Comparison of ENCODE assay signal across 9 cellular contexts in the genomic region with DNA sequence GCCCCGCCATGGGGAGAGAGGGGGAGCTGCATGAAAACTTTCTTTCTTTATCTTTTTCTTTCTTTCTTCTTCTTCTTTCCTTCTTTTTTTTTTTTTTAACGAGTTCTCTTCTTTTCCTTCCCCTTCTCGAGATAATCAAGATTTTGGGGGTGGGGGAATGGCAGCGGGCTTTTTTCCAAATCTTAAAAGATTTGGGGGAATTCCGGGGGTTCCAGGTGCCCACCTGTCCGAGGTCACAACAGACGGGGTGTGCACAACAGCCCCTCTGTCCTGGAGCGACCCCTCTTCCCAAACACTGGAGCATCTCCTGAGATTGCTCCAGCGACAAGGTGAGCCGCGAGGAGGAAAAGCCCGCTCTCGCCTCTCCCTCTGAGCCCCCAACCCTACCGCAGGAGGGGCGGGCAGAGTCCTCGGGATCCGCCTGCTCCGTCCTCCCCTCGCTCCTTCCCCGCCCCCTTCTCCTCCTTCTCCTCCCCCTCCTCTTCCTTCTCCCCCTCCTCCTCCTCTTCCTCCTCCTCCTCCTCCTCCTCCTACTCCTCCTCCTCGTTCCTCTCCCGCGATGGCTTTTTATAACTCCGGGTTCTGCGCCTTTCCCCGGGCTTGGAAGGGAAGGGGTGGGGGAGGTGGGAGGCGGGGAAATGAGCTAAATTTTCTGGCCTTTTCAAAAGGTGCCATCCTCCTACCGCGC.
A peak's percentile ranks its signal among the peaks of the same experiment; 100 is the strongest.
DNase-seq lines count a peak whose midpoint lies in the region; ATAC-seq and FAIRE-seq lines count a peak whose summit lies in the region.
"Had no signal": no experiment of that assay in that cellular context is flagged by ENCODE, and none has a peak within 500 bp of the region (broad histone marks: within the 10 kb centered on the region; RNA-seq: fewer than 3 reads in every experiment).

No MANE protein-coding gene starts in this region.

- H3K4me1 Mint-ChIP-seq in stimulated activated effector memory CD8-positive, alpha-beta T cell treated with anti-CD3 and anti-CD28 coated beads, Interleukin-12 subunit alpha, Interleukin-12 subunit beta, amount 100 ng/mL, for 72 hours = peaks cover 9% of the 10 kb centered on the region

- H3K36me3 Mint-ChIP-seq in stimulated activated effector memory CD8-positive, alpha-beta T cell treated with anti-CD3 and anti-CD28 coated beads, Interleukin-12 subunit alpha, Interleukin-12 subunit beta, amount 100 ng/mL, for 72 hours = no peaks in the 10 kb centered on the region

- peak overlapping the region; percentile 84 for H3K27ac ChIP-seq in angular gyrus (ENCODE audit: low read depth, low read length)
- H3K27ac ChIP-seq in layer of hippocampus (ENCODE audit: low read depth, low read length) = peak overlapping the region; percentile 65

- H3K9me3 Mint-ChIP-seq in stimulated activated effector memory CD8-positive, alpha-beta T cell treated with anti-CD3 and anti-CD28 coated beads, Interleukin-12 subunit alpha, Interleukin-12 subunit beta, amount 100 ng/mL, for 72 hours = no peaks in the 10 kb centered on the region

- FAIRE-seq in HTR-8/SVneo (lab: Jason Lieb, UNC) = peak; percentile 62

- H3K4me3 Mint-ChIP-seq in stimulated activated effector memory CD8-positive, alpha-beta T cell treated with anti-CD3 and anti-CD28 coated beads, Interleukin-12 subunit alpha, Interleukin-12 subunit beta, amount 100 ng/mL, for 72 hours = peak overlapping the region; percentile 31

- H3K27ac Mint-ChIP-seq in stimulated activated effector memory CD8-positive, alpha-beta T cell treated with anti-CD3 and anti-CD28 coated beads, Interleukin-12 subunit alpha, Interleukin-12 subunit beta, amount 100 ng/mL, for 72 hours = no peak overlapping the region
- H3K27ac Mint-ChIP-seq: activated CD8-positive, alpha-beta T cell treated with anti-CD3 and anti-CD28 coated beads, Interleukin-2, amount 10 ng/mL, durations not matched to agents 7 days and 5 days; IgD-negative memory B cell had no signal

- peaks cover 2% of the 10 kb centered on the region for H3K27me3 ChIP-seq in layer of hippocampus (ENCODE audit: control insufficient read depth, insufficient read depth, low read length)

- ATAC-seq in stimulated activated effector memory CD8-positive, alpha-beta T cell treated with anti-CD3 and anti-CD28 coated beads, Interleukin-12 subunit alpha, Interleukin-12 subunit beta, amount 100 ng/mL, for 72 hours = no peak

- DNase-seq in HTR-8/SVneo (ENCODE audit: insufficient read length, low spot score) = no peak
- no peak for DNase-seq in stimulated activated effector memory CD8-positive, alpha-beta T cell treated with anti-CD3 and anti-CD28 coated beads, Interleukin-12 subunit alpha, Interleukin-12 subunit beta, amount 100 ng/mL, for 72 hours (ENCODE audit: low spot score in 2 of 2)
- DNase-seq in NK-92 treated with Interleukin-12 subunit alpha and Interleukin-12 subunit beta, amount 100 ng/mL, for 24 hours (lab: John Stamatoyannopoulos, UW) = no peak
- no peak for DNase-seq in activated CD4-positive, alpha-beta T cell treated with anti-CD3 and anti-CD28 coated beads, Interleukin-2, amount 50 U/mL, for 48 hours
- DNase-seq in NCI-H524 treated with DMSO at 0.1 percent for 48 hours (lab: John Stamatoyannopoulos, UW) = no peak
